ENCODE assay signal across 13 cellular contexts in the genomic region with DNA sequence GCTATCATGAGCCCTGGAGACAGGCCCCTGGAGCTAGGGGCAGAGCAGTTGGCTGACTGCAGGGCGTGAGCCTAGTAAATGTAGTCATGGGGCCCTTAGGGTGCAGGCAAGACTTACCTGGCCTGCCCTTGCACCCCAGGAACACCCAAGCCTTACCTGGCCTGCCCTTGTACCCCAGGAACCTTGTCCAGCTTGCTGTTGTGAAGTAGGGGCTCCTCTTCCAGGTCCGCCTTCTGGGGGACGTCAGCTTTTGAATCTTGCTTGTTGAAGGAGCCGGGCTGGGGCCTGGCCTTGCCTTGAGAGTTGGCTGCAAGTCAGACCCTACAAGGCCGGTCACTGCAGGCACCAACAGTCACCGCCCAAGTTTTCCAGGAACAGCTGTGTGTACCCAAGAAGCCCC. TPM values are rescaled to one million over a fixed set of nuclear protein-coding genes. Genes with fewer than 3 reads are reported as not detected.
"Had no signal": no experiment of that assay in that cellular context is flagged by ENCODE, and none has a peak within 500 bp of the region (broad histone marks: within the 10 kb centered on the region; RNA-seq: fewer than 3 reads in every experiment).

No MANE protein-coding gene starts in this region.

RNA-seq across cellular contexts. Expression of gene POTEF, which starts 12.0 kb away (rescaled TPM):
- total RNA-seq: activated CD4-positive, alpha-beta T cell treated with anti-CD3 and anti-CD28 coated beads for 36 hours; activated CD4-positive, alpha-beta T cell treated with anti-CD3 and anti-CD28 coated beads, Interleukin-2, amount 10 ng/mL, durations not matched to agents 7 days and 5 days; activated CD8-positive, alpha-beta memory T cell treated with anti-CD3 and anti-CD28 coated beads, Interleukin-2, amount 10 ng/mL, durations not matched to agents 7 days and 5 days; activated CD8-positive, alpha-beta T cell treated with anti-CD3 and anti-CD28 coated beads for 36 hours; activated naive CD8-positive, alpha-beta T cell treated with anti-CD3 and anti-CD28 coated beads, Interleukin-2, amount 10 ng/mL, durations not matched to agents 7 days and 5 days; activated T-helper 2 cell treated with anti-CD3 and anti-CD28 coated beads, Interferon-gamma antibody, Interleukin-2, Interleukin-4, amounts not matched to agents 10 μg/mL and 5 μg/mL and 100 μg/mL, durations not matched to agents 14 hours and 24 hours and 36 hours; ascending aorta; T-cell; T-helper 1 cell treated with Interleukin-12 subunit alpha and Interleukin-12 subunit beta and Interleukin-4 antibody, amounts not matched to agents 30 ng/mL and 1 ng/mL, for 36 hours; T-helper 17 cell; T-helper 2 cell treated with Interferon-gamma antibody and Interleukin-4, amounts not matched to agents 100 ng/mL and 5 ng/mL, for 36 hours had no signal
- polyA plus RNA-seq: adipose tissue had no signal

RNA-seq across cellular contexts. Expression of gene TUBA3E, which starts 57.2 kb away (rescaled TPM):
- total RNA-seq: activated CD4-positive, alpha-beta T cell treated with anti-CD3 and anti-CD28 coated beads for 36 hours; activated CD4-positive, alpha-beta T cell treated with anti-CD3 and anti-CD28 coated beads, Interleukin-2, amount 10 ng/mL, durations not matched to agents 7 days and 5 days; activated CD8-positive, alpha-beta memory T cell treated with anti-CD3 and anti-CD28 coated beads, Interleukin-2, amount 10 ng/mL, durations not matched to agents 7 days and 5 days; activated CD8-positive, alpha-beta T cell treated with anti-CD3 and anti-CD28 coated beads for 36 hours; activated naive CD8-positive, alpha-beta T cell treated with anti-CD3 and anti-CD28 coated beads, Interleukin-2, amount 10 ng/mL, durations not matched to agents 7 days and 5 days; activated T-helper 2 cell treated with anti-CD3 and anti-CD28 coated beads, Interferon-gamma antibody, Interleukin-2, Interleukin-4, amounts not matched to agents 10 μg/mL and 5 μg/mL and 100 μg/mL, durations not matched to agents 14 hours and 24 hours and 36 hours; ascending aorta; T-cell; T-helper 1 cell treated with Interleukin-12 subunit alpha and Interleukin-12 subunit beta and Interleukin-4 antibody, amounts not matched to agents 30 ng/mL and 1 ng/mL, for 36 hours; T-helper 17 cell; T-helper 2 cell treated with Interferon-gamma antibody and Interleukin-4, amounts not matched to agents 100 ng/mL and 5 ng/mL, for 36 hours; WTC11 had no signal
